ENCODE assay signal across 8 cellular contexts in the genomic region with DNA sequence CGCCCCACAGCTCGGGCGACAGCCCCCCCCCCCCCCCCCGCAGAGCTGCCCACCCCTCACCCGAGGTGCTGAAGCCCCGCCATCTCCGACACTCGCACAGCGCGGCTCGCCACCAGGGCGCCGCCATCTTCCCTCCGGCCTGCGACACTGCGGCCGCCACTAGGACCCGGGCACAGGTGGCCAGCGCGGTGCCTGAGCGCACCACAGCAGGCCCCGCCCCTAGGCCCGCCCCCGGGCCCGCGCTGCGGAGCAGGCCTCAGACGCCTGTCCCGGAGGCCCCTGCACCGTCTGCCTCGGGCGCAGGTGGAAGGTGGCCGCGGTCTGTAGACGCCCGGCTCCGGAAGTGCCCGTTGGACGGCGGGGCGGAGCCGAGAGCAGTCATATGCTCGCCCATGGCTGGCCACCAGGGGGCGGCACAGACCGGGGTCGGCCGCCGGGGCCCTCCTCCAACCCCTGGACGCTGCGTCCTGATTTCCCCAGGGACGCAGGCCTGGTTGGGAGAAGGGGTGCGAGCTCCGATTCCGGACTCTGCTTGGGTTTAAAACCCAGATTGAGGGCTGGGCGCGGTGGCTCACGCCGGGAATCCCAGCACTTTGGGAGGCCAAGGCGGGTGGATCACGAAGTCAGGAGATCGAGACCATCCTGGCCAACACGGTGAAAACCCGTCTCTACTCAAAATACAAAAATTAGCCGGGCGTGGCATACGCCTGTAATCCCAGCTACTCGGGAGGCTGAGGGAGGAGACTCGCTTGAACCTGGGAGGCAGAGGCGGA. TPM values are rescaled to one million over a fixed set of nuclear protein-coding genes. Genes with fewer than 3 reads are reported as not detected.
DNase-seq lines count a peak whose midpoint lies in the region; ATAC-seq, FAIRE-seq and TF ChIP-seq lines count a peak whose summit lies in the region.

TSS of gene MRPL38 (minus strand) at position 136 of the 773 bp plus-strand sequence. CDS start at position 127, 9 bp downstream.

- ATAC-seq in HG02623 (IDR thresholded peaks at IDR 0.05; ENCODE audit: unreplicated experiment) = peak; percentile 92
- ATAC-seq in pancreas = peak; percentile 95 to 97 (median 96)

- peaks cover 11% of the 10 kb centered on the region for H3K36me3 Mint-ChIP-seq in activated naive CD8-positive, alpha-beta T cell treated with anti-CD3 and anti-CD28 coated beads for 36 hours

- peak within 1 kb of the TSS; percentile 88 to 93 (median 90) for H3K27ac ChIP-seq in pancreas
- H3K27ac ChIP-seq in tibial artery = peak within 1 kb of the TSS; percentile 84 to 91

- 1 to 2% methylated on average over 54 to 67 of the region's 69 CpGs for WGBS in pancreas, 2 donors

- peak; percentile 86 for DNase-seq in GM12864 (ENCODE audit: low read depth)
- DNase-seq in NCI-H1105 (lab: John Stamatoyannopoulos, UW) = peak; percentile 94
- DNase-seq in SKM-1 treated with dmso at 0.1 percent for 144 hours (lab: John Stamatoyannopoulos, UW; ENCODE audit: unreplicated experiment) = peak; percentile 91
- DNase-seq in activated naive CD8-positive, alpha-beta T cell treated with anti-CD3 and anti-CD28 coated beads for 36 hours = peak; percentile 99
- peak; percentile 67 to 94 (median 88) for DNase-seq in head of caudate nucleus
- DNase-seq in pancreas = peak; percentile 92 to 99 (median 98)
- DNase-seq in tibial artery = peak; percentile 89 to 96

- H3K27me3 ChIP-seq in pancreas (no peaks in the 10 kb centered on the region), tibial artery (no peaks in the 10 kb centered on the region)

- no peaks in the 10 kb centered on the region for H3K9me3 ChIP-seq in pancreas
- H3K9me3 ChIP-seq in tibial artery = no peaks in the 10 kb centered on the region

- no peaks in the 10 kb centered on the region for H3K27me3 Mint-ChIP-seq in activated naive CD8-positive, alpha-beta T cell treated with anti-CD3 and anti-CD28 coated beads for 36 hours

- intact Hi-C loops in head of caudate nucleus (cut with DNase I) = loop anchor here (2.0 kb wide), 1 partner anchor 100 kb away; no protein-coding TSS in a partner anchor
- intact Hi-C loops in pancreas (cut with DNase I) = loop anchor here in 2 of 3 donors (2.0 to 5.0 kb wide), 2 partner anchors 100 to 102 kb away; no protein-coding TSS in a partner anchor
- intact Hi-C loops in tibial artery (cut with DNase I; ENCODE audit: low total_unique reads) = loop anchor here (2.0 to 10.0 kb wide), 2 partner anchors 102 to 370 kb away; no protein-coding TSS in a partner anchor

- H3K9me3 Mint-ChIP-seq in activated naive CD8-positive, alpha-beta T cell treated with anti-CD3 and anti-CD28 coated beads for 36 hours = no peaks in the 10 kb centered on the region

- H3K36me3 ChIP-seq in pancreas = peaks cover 3 to 16% (median 9%) of the 10 kb centered on the region in 3 donors
- H3K36me3 ChIP-seq in tibial artery = peaks cover 14 to 32% (median 30%) of the 10 kb centered on the region in 3 donors

- peak; percentile 89 for TF ChIP-seq CTCF in GM12864 (IDR thresholded peaks at IDR 0.05; ENCODE audit: low read depth, low read length, missing control alignments)
- TF ChIP-seq CTCF in pancreas (IDR thresholded peaks at IDR 0.05) = peak; percentile 97 to 100 (median 98)
- peak; percentile 96 to 100 for TF ChIP-seq CTCF in tibial artery (IDR thresholded peaks at IDR 0.05)

- H3K4me1 ChIP-seq in pancreas (peaks cover 0 to 15% (median 13%) of the 10 kb centered on the region in 3 donors), tibial artery (peaks cover 0 to 14% (median 8%) of the 10 kb centered on the region in 4 donors)

- peaks cover 15% of the 10 kb centered on the region for H3K4me1 Mint-ChIP-seq in activated naive CD8-positive, alpha-beta T cell treated with anti-CD3 and anti-CD28 coated beads for 36 hours

- H3K4me3 ChIP-seq in GM12864 (ENCODE audit: low read depth, low read length) (peak within 1 kb of the TSS; percentile 92), pancreas (peak within 1 kb of the TSS; percentile 41 to 92 (median 87)), tibial artery (peak within 1 kb of the TSS; percentile 75 to 79)

- no peak for FAIRE-seq in pancreas (lab: Jason Lieb, UNC)

- H3K4me3 Mint-ChIP-seq in activated naive CD8-positive, alpha-beta T cell treated with anti-CD3 and anti-CD28 coated beads for 36 hours = peak within 1 kb of the TSS; percentile 96

- peak within 1 kb of the TSS; percentile 93 for H3K27ac Mint-ChIP-seq in activated naive CD8-positive, alpha-beta T cell treated with anti-CD3 and anti-CD28 coated beads for 36 hours

RNA-seq across cellular contexts. Expression of gene MRPL38, which starts in this region (rescaled TPM):
- 100 to 1,000 TPM; 148 to 161 TPM for total RNA-seq in activated naive CD8-positive, alpha-beta T cell treated with anti-CD3 and anti-CD28 coated beads for 36 hours
- total RNA-seq in pancreas = 10 to 100 TPM; 40.6 to 59.9 (median 45.9) TPM
- polyA plus RNA-seq in pancreas = 10 to 100 TPM; 95.3 to 95.8 TPM

Comparison
In these comparisons a context has a peak if more than half of its experiments do, and no peak if none do; other contexts are left out.
1. Peak in every context shown above with its lines: DNase-seq, ATAC-seq, H3K4me3 ChIP-seq and H3K27ac ChIP-seq.